Comparison of ENCODE assay signal across 1 cellular context in the genomic region with DNA sequence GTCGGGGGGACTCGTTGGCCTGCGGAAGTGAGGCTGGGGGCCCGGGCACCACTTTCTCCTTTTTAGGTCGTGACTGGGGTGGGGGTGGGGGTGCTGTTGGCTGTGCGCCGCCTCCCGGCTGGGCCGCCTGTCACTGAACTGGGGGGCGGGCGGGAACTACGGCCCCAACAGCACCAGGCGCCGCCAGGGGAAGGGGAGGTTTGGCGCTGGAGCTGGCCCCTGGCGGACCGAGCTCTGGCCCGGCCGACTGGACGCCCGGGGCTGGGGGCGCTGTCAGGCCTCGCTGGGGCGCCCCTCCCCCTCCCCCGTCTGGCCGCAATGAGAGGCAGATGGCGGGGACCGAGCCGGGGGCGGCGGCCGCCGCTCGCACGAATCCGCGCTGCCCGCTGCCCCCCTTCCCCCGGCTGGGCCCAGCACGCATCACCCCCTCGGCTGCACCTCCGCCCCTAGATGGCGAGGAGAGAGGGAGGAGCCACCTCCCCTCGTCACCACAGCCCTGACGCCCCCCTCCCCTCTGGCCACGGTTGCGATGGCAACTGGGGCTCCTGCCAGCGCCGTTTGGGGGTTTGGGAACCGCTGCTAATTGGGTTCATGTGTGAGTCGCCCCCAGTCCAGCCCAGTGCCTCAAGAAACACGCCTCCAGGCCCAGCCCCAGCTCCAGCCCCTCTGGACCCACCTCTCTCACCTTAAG.
TF ChIP-seq lines count a peak whose summit lies in the region.

No MANE protein-coding gene starts in this region.

TF ChIP-seq in HepG2, 621 proteins besides CTCF, POLR2A, EP300 and RAD21 (continued from another document):
- TF ChIP-seq, protein P1, sequence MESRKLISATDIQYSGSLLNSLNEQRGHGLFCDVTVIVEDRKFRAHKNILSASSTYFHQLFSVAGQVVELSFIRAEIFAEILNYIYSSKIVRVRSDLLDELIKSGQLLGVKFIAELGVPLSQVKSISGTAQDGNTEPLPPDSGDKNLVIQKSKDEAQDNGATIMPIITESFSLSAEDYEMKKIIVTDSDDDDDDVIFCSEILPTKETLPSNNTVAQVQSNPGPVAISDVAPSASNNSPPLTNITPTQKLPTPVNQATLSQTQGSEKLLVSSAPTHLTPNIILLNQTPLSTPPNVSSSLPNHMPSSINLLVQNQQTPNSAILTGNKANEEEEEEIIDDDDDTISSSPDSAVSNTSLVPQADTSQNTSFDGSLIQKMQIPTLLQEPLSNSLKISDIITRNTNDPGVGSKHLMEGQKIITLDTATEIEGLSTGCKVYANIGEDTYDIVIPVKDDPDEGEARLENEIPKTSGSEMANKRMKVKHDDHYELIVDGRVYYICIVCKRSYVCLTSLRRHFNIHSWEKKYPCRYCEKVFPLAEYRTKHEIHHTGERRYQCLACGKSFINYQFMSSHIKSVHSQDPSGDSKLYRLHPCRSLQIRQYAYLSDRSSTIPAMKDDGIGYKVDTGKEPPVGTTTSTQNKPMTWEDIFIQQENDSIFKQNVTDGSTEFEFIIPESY (CRISPR knock-in tag; IDR thresholded peaks at IDR 0.05) = peak; percentile 45; the same call in 1 of the 2 replicates
- 0 out of 2 replicates have a peak, but pooled peaks have one; percentile 60 for TF ChIP-seq ZNF678 (CRISPR knock-in tag; IDR thresholded peaks at IDR 0.05)
- TF ChIP-seq, protein P2, sequence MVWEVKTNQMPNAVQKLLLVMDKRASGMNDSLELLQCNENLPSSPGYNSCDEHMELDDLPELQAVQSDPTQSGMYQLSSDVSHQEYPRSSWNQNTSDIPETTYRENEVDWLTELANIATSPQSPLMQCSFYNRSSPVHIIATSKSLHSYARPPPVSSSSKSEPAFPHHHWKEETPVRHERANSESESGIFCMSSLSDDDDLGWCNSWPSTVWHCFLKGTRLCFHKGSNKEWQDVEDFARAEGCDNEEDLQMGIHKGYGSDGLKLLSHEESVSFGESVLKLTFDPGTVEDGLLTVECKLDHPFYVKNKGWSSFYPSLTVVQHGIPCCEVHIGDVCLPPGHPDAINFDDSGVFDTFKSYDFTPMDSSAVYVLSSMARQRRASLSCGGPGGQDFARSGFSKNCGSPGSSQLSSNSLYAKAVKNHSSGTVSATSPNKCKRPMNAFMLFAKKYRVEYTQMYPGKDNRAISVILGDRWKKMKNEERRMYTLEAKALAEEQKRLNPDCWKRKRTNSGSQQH (CRISPR knock-in tag; IDR thresholded peaks at IDR 0.05; ENCODE audit: low read depth) = no peak
- TF ChIP-seq, protein P3, sequence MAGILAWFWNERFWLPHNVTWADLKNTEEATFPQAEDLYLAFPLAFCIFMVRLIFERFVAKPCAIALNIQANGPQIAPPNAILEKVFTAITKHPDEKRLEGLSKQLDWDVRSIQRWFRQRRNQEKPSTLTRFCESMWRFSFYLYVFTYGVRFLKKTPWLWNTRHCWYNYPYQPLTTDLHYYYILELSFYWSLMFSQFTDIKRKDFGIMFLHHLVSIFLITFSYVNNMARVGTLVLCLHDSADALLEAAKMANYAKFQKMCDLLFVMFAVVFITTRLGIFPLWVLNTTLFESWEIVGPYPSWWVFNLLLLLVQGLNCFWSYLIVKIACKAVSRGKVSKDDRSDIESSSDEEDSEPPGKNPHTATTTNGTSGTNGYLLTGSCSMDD (CRISPR knock-in tag; IDR thresholded peaks at IDR 0.05) = no peak
- TF ChIP-seq SNRNP70 (IDR thresholded peaks at IDR 0.05; ENCODE audit: low read depth, low read length) = no peak
- TF ChIP-seq, protein P4, sequence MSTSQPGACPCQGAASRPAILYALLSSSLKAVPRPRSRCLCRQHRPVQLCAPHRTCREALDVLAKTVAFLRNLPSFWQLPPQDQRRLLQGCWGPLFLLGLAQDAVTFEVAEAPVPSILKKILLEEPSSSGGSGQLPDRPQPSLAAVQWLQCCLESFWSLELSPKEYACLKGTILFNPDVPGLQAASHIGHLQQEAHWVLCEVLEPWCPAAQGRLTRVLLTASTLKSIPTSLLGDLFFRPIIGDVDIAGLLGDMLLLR (CRISPR knock-in tag; IDR thresholded peaks at IDR 0.05) = peak; percentile 58; the same call in 1 of the 2 replicates
- TF ChIP-seq, protein P5, sequence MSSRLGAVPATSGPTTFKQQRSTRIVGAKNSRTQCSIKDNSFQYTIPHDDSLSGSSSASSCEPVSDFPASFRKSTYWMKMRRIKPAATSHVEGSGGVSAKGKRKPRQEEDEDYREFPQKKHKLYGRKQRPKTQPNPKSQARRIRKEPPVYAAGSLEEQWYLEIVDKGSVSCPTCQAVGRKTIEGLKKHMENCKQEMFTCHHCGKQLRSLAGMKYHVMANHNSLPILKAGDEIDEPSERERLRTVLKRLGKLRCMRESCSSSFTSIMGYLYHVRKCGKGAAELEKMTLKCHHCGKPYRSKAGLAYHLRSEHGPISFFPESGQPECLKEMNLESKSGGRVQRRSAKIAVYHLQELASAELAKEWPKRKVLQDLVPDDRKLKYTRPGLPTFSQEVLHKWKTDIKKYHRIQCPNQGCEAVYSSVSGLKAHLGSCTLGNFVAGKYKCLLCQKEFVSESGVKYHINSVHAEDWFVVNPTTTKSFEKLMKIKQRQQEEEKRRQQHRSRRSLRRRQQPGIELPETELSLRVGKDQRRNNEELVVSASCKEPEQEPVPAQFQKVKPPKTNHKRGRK (CRISPR knock-in tag; IDR thresholded peaks at IDR 0.05) = no peak
- no peak for TF ChIP-seq HNRNPUL1 (IDR thresholded peaks at IDR 0.05; ENCODE audit: low read depth, low read length)
- no peak for TF ChIP-seq IKZF1 (IDR thresholded peaks at IDR 0.05)
- TF ChIP-seq MTA1 (CRISPR knock-in tag; IDR thresholded peaks at IDR 0.05; ENCODE audit: borderline replicate concordance) = 0 out of 2 replicates have a peak, but pooled peaks have one; percentile 30
- 0 out of 2 replicates have a peak, but pooled peaks have one; percentile 42 for TF ChIP-seq SP4 (CRISPR knock-in tag; IDR thresholded peaks at IDR 0.05)
- TF ChIP-seq KLF9 (CRISPR knock-in tag; IDR thresholded peaks at IDR 0.05; ENCODE audit: low read depth) = no peak
- TF ChIP-seq AGO1 (IDR thresholded peaks at IDR 0.05; ENCODE audit: low read depth, low read length, poor library complexity, severe bottlenecking) = no peak
- TF ChIP-seq STAT5B (CRISPR knock-in tag; IDR thresholded peaks at IDR 0.05) = no peak
- TF ChIP-seq ZBTB3 (CRISPR knock-in tag; IDR thresholded peaks at IDR 0.05; ENCODE audit: borderline replicate concordance, low read depth) = no peak
- TF ChIP-seq ZFP41 (CRISPR knock-in tag; IDR thresholded peaks at IDR 0.05; ENCODE audit: borderline replicate concordance) = no peak
- TF ChIP-seq MYC (CRISPR knock-in tag; IDR thresholded peaks at IDR 0.05; ENCODE audit: borderline replicate concordance) = peak; percentile 36; the same call in 1 of the 2 replicates
- TF ChIP-seq ZSCAN29 (CRISPR knock-in tag; conservative IDR thresholded peaks at IDR 0.05) = no peak
- no peak for TF ChIP-seq ZNF17 (CRISPR knock-in tag; IDR thresholded peaks at IDR 0.05)
- TF ChIP-seq ISX (CRISPR knock-in tag; conservative IDR thresholded peaks at IDR 0.05) = no peak
- TF ChIP-seq ZFP82 (CRISPR knock-in tag; IDR thresholded peaks at IDR 0.05; ENCODE audit: borderline replicate concordance) = no peak
- TF ChIP-seq, protein P6, sequence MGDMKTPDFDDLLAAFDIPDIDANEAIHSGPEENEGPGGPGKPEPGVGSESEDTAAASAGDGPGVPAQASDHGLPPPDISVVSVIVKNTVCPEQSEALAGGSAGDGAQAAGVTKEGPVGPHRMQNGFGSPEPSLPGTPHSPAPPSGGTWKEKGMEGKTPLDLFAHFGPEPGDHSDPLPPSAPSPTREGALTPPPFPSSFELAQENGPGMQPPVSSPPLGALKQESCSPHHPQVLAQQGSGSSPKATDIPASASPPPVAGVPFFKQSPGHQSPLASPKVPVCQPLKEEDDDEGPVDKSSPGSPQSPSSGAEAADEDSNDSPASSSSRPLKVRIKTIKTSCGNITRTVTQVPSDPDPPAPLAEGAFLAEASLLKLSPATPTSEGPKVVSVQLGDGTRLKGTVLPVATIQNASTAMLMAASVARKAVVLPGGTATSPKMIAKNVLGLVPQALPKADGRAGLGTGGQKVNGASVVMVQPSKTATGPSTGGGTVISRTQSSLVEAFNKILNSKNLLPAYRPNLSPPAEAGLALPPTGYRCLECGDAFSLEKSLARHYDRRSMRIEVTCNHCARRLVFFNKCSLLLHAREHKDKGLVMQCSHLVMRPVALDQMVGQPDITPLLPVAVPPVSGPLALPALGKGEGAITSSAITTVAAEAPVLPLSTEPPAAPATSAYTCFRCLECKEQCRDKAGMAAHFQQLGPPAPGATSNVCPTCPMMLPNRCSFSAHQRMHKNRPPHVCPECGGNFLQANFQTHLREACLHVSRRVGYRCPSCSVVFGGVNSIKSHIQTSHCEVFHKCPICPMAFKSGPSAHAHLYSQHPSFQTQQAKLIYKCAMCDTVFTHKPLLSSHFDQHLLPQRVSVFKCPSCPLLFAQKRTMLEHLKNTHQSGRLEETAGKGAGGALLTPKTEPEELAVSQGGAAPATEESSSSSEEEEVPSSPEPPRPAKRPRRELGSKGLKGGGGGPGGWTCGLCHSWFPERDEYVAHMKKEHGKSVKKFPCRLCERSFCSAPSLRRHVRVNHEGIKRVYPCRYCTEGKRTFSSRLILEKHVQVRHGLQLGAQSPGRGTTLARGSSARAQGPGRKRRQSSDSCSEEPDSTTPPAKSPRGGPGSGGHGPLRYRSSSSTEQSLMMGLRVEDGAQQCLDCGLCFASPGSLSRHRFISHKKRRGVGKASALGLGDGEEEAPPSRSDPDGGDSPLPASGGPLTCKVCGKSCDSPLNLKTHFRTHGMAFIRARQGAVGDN (CRISPR knock-in tag; IDR thresholded peaks at IDR 0.05) = peak; percentile 7; the same call in 1 of the 2 replicates
- TF ChIP-seq ZNF335 (CRISPR knock-in tag; IDR thresholded peaks at IDR 0.05) = no peak
- TF ChIP-seq FLYWCH1 (CRISPR knock-in tag; IDR thresholded peaks at IDR 0.05) = no peak
- TF ChIP-seq ZNF781 (CRISPR knock-in tag; IDR thresholded peaks at IDR 0.05; ENCODE audit: borderline replicate concordance, not compliant biosample characterization) = no peak
- TF ChIP-seq NR2C2 (CRISPR knock-in tag; IDR thresholded peaks at IDR 0.05; ENCODE audit: borderline replicate concordance) = 0 out of 2 replicates have a peak, but pooled peaks have one; percentile 11
- TF ChIP-seq HDAC1 (CRISPR knock-in tag; IDR thresholded peaks at IDR 0.05) = no peak
- TF ChIP-seq ZNF343 (CRISPR knock-in tag; IDR thresholded peaks at IDR 0.05) = 0 out of 2 replicates have a peak, but pooled peaks have one; percentile 50
